Comparison of ENCODE assay signal across 27 cellular contexts in genomic region chr12:117912756-117913155, GRCh38. TPM values are rescaled to one million over a fixed set of nuclear protein-coding genes. Genes with fewer than 3 reads are reported as not detected.
"Had no signal": no experiment of that assay in that cellular context is flagged by ENCODE, and none has a peak within 500 bp of the region (broad histone marks: within the 10 kb centered on the region; RNA-seq: fewer than 3 reads in every experiment).

No MANE protein-coding gene starts in this region.

- ATAC-seq: activated CD4-positive, CD25-positive, alpha-beta regulatory T cell treated with anti-CD3 and anti-CD28 coated beads, Interleukin-2, amount 50 U/mL, for 24 hours; activated CD8-positive, alpha-beta T cell treated with anti-CD3 and anti-CD28 coated beads for 36 hours; activated naive CD8-positive, alpha-beta T cell treated with anti-CD3 and anti-CD28 coated beads, Interleukin-2, amount 50 U/mL, for 24 hours; body of pancreas; gastrocnemius medialis; heart left ventricle had no signal

- H3K27ac ChIP-seq: colonic mucosa, epithelial cell of prostate, gastrocnemius medialis, heart left ventricle, WERI-Rb-1 had no signal

- H3K4me3 ChIP-seq: adrenal gland, body of pancreas, colonic mucosa, gastrocnemius medialis, heart left ventricle had no signal

- H3K9me3 ChIP-seq: adrenal gland, body of pancreas, colonic mucosa had no signal

- H3K36me3 ChIP-seq: adrenal gland, colonic mucosa, gastrocnemius medialis, heart left ventricle, WERI-Rb-1 had no signal

- H3K27me3 ChIP-seq: adrenal gland, body of pancreas, colonic mucosa, gastrocnemius medialis, heart left ventricle had no signal

- H3K4me1 ChIP-seq: adrenal gland, colonic mucosa, gastrocnemius medialis, heart left ventricle had no signal

- DNase-seq: activated B cell treated with CpG ODN at 0.5 μM for 24 hours; activated CD4-positive, alpha-beta T cell treated with anti-CD3 and anti-CD28 coated beads for 48 hours; activated CD4-positive, alpha-beta T cell treated with anti-CD3 and anti-CD28 coated beads, Interleukin-2, amount 50 U/mL, for 1 hour; activated CD4-positive, alpha-beta T cell treated with anti-CD3 and anti-CD28 coated beads, Interleukin-2, amount 50 U/mL, for 48 hours; activated CD8-positive, alpha-beta memory T cell treated with anti-CD3 and anti-CD28 coated beads for 24 hours; activated CD8-positive, alpha-beta T cell treated with anti-CD3 and anti-CD28 coated beads for 36 hours; activated effector memory CD4-positive, alpha-beta T cell treated with anti-CD3 and anti-CD28 coated beads, Interleukin-2, amount 50 U/mL, for 16 hours; activated naive CD4-positive, alpha-beta T cell treated with anti-CD3 and anti-CD28 coated beads for 36 hours; activated naive CD8-positive, alpha-beta T cell treated with anti-CD3 and anti-CD28 coated beads for 36 hours; activated naive CD8-positive, alpha-beta T cell treated with anti-CD3 and anti-CD28 coated beads, Interleukin-2, amount 50 U/mL, for 24 hours; activated T-cell treated with anti-CD3 and anti-CD28 coated beads, Interleukin-2, amount 50 U/mL, for 48 hours; amygdala; aorta; body of pancreas; central memory CD4-positive, alpha-beta T cell; cerebellar nuclear complex; colonic mucosa; effector CD8-positive, alpha-beta T cell; foreskin fibroblast; gastrocnemius medialis; glutamatergic neuron; heart left ventricle; T-helper 2 cell; WERI-Rb-1 had no signal

RNA-seq across cellular contexts. Expression of gene KSR2, which starts 56.0 kb away (rescaled TPM):
- total RNA-seq: activated B cell treated with CpG ODN at 0.5 μM for 24 hours; activated naive CD8-positive, alpha-beta T cell treated with anti-CD3 and anti-CD28 coated beads for 36 hours; aorta had no signal
- polyA plus RNA-seq: aorta had no signal
